ENCODE assay signal across 29 cellular contexts in genomic region chr16:48906076-48906475, GRCh38.
"Had no signal": no experiment of that assay in that cellular context is flagged by ENCODE, and none has a peak within 500 bp of the region (broad histone marks: within the 10 kb centered on the region; RNA-seq: fewer than 3 reads in every experiment).

No MANE protein-coding gene starts in this region.

- H3K9me3 ChIP-seq: breast epithelium, SJCRH30, SK-N-SH had no signal

- H3K4me1 ChIP-seq: breast epithelium, SJCRH30 had no signal

- H3K27ac Mint-ChIP-seq: activated CD8-positive, alpha-beta T cell treated with anti-CD3 and anti-CD28 coated beads for 36 hours; activated naive CD4-positive, alpha-beta T cell treated with anti-CD3 and anti-CD28 coated beads, Interleukin-2, amount 50 U/mL, for 24 hours; activated T-cell treated with anti-CD3 and anti-CD28 coated beads, Interleukin-2, amount 50 U/mL, for 24 hours; activated T-helper 1 cell treated with anti-CD3 and anti-CD28 coated beads, Interleukin-12 subunit alpha, Interleukin-12 subunit beta, Interleukin-2, Interleukin-4 antibody, amounts not matched to agents 30 ng/mL and 10 ng/mL and 1 ng/mL, durations not matched to agents 14 hours and 24 hours and 36 hours had no signal

- H3K36me3 ChIP-seq: breast epithelium, SJCRH30 had no signal

- H3K4me3 Mint-ChIP-seq: activated CD8-positive, alpha-beta T cell treated with anti-CD3 and anti-CD28 coated beads for 36 hours; activated naive CD4-positive, alpha-beta T cell treated with anti-CD3 and anti-CD28 coated beads, Interleukin-2, amount 50 U/mL, for 24 hours; activated T-cell treated with anti-CD3 and anti-CD28 coated beads, Interleukin-2, amount 50 U/mL, for 24 hours; activated T-helper 1 cell treated with anti-CD3 and anti-CD28 coated beads, Interleukin-12 subunit alpha, Interleukin-12 subunit beta, Interleukin-2, Interleukin-4 antibody, amounts not matched to agents 30 ng/mL and 10 ng/mL and 1 ng/mL, durations not matched to agents 14 hours and 24 hours and 36 hours had no signal

- H3K27ac ChIP-seq: breast epithelium, RWPE1, SJCRH30, VCaP had no signal

- H3K4me1 Mint-ChIP-seq: activated naive CD4-positive, alpha-beta T cell treated with anti-CD3 and anti-CD28 coated beads, Interleukin-2, amount 50 U/mL, for 24 hours had no signal

- ATAC-seq: activated CD8-positive, alpha-beta T cell treated with anti-CD3 and anti-CD28 coated beads for 36 hours; Panc1 had no signal

- H3K9me3 Mint-ChIP-seq: activated CD8-positive, alpha-beta T cell treated with anti-CD3 and anti-CD28 coated beads for 36 hours; activated naive CD4-positive, alpha-beta T cell treated with anti-CD3 and anti-CD28 coated beads, Interleukin-2, amount 50 U/mL, for 24 hours; activated T-cell treated with anti-CD3 and anti-CD28 coated beads, Interleukin-2, amount 50 U/mL, for 24 hours; activated T-helper 1 cell treated with anti-CD3 and anti-CD28 coated beads, Interleukin-12 subunit alpha, Interleukin-12 subunit beta, Interleukin-2, Interleukin-4 antibody, amounts not matched to agents 30 ng/mL and 10 ng/mL and 1 ng/mL, durations not matched to agents 14 hours and 24 hours and 36 hours had no signal

- H3K27me3 Mint-ChIP-seq: activated CD8-positive, alpha-beta T cell treated with anti-CD3 and anti-CD28 coated beads for 36 hours; activated naive CD4-positive, alpha-beta T cell treated with anti-CD3 and anti-CD28 coated beads, Interleukin-2, amount 50 U/mL, for 24 hours; activated T-cell treated with anti-CD3 and anti-CD28 coated beads, Interleukin-2, amount 50 U/mL, for 24 hours had no signal

- H3K9ac ChIP-seq: SK-N-SH had no signal

- H3K36me3 Mint-ChIP-seq: activated naive CD4-positive, alpha-beta T cell treated with anti-CD3 and anti-CD28 coated beads, Interleukin-2, amount 50 U/mL, for 24 hours had no signal

- H3K4me2 ChIP-seq: SK-N-SH had no signal

- DNase-seq: activated CD4-positive, alpha-beta T cell treated with anti-CD3 and anti-CD28 coated beads for 4 hours; activated CD8-positive, alpha-beta memory T cell treated with anti-CD3 and anti-CD28 coated beads, Interleukin-2, amount 50 U/mL, for 48 hours; activated CD8-positive, alpha-beta T cell treated with anti-CD3 and anti-CD28 coated beads for 36 hours; activated effector memory CD4-positive, alpha-beta T cell treated with Interleukin-2 at 50 U/mL for 16 hours; activated naive CD4-positive, alpha-beta T cell; activated T-cell treated with anti-CD3 and anti-CD28 coated beads, Interleukin-2, amount 50 U/mL, for 24 hours; aorta; caudate nucleus; Kasumi-1; KBM-7; NCI-H1048; NCI-H146; NCI-H187 treated with DMSO at 0.1 percent for 48 hours; NCI-H2171; NCI-H2227 treated with DMSO at 0.1 percent for 48 hours; NCI-H526; NCI-H774; NK-92 treated with Interleukin-12 subunit alpha and Interleukin-12 subunit beta, amount 100 ng/mL, for 24 hours; OCI-M1; Right ventricle myocardium superior; SJCRH30; SK-N-SH; T-helper 1 cell had no signal

- H3K4me3 ChIP-seq: breast epithelium, SJCRH30 had no signal
